ENCODE assay signal across 10 cellular contexts in the genomic region with DNA sequence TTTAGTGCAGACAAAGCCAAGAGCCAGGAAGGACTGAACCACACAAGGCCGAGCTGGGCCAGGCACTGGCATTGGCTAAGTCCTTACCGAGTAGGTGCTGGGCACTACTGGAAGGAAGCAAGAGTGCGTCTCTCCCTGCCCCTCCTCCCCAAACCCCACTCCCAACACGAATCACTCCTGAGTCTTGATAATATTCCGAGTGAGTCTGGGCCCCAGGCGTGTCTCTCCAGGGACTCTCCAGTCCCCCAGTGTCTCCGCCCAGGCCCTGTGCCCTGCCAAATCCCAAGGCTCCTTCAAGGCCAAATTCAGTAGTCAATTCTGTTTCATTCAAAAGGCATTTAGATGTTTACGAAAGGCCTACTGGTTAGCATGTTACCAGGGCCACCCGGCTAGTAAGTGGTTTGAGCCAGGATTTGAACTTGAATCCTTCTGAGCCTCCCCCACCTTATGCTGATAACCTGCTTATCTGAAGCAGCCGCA.
DNase-seq lines count a peak whose midpoint lies in the region; ATAC-seq and TF ChIP-seq lines count a peak whose summit lies in the region.
"Had no signal": no experiment of that assay in that cellular context is flagged by ENCODE, and none has a peak within 500 bp of the region (broad histone marks: within the 10 kb centered on the region; RNA-seq: fewer than 3 reads in every experiment).

No MANE protein-coding gene starts in this region.

- no peaks in the 10 kb centered on the region for H4K20me1 ChIP-seq in H9 (ENCODE audit: control insufficient read depth, insufficient read depth, insufficient read length)

- peak; percentile 61 for ATAC-seq in gastroesophageal sphincter
- no peak for ATAC-seq in GM18858 (IDR thresholded peaks at IDR 0.05; ENCODE audit: unreplicated experiment)
- ATAC-seq in GM21367 (IDR thresholded peaks at IDR 0.05; ENCODE audit: unreplicated experiment): no peak

- CTCF ChIA-PET in CD4-positive, alpha-beta memory T cell (lab: Charles Lee; ENCODE audit: partially characterized antibody): no interaction called here

- peaks cover 1 to 16% (median 6%) of the 10 kb centered on the region in 3 experiments; a peak in 4 of 7 replicates for H3K36me3 Mint-ChIP-seq in H9 (ENCODE audit: insufficient read depth in 1 of 3, low read depth in 3 of 3)
- no peaks in the 10 kb centered on the region for H3K36me3 Mint-ChIP-seq in CD4-positive, alpha-beta memory T cell
- H3K36me3 Mint-ChIP-seq: activated naive CD8-positive, alpha-beta T cell had no signal

- H3K9me3 Mint-ChIP-seq in H9: no peaks in the 10 kb centered on the region
- no peaks in the 10 kb centered on the region for H3K9me3 Mint-ChIP-seq in CD4-positive, alpha-beta memory T cell

- no peaks in the 10 kb centered on the region for H3K23me2 ChIP-seq in H9 (ENCODE audit: insufficient read length, low read depth, low read length, poor library complexity, severe bottlenecking)

- H3K4me2 ChIP-seq in H9 (ENCODE audit: insufficient read depth, insufficient read length, low read length): no peak overlapping the region

- no peak overlapping the region for H3K23ac ChIP-seq in H9 (ENCODE audit: insufficient read length, low read depth, low read length)

- no peak for TF ChIP-seq POLR2A in gastroesophageal sphincter (IDR thresholded peaks at IDR 0.05)

- no CpG with 5 or more reads among the region's 10 CpGs for WGBS in H9 (ENCODE audit: extremely low coverage, insufficient read length, low lambda C conversion rate)
- 23 to 29% methylated on average over 5 to 10 of the region's 10 CpGs for WGBS in gastroesophageal sphincter (ENCODE audit: low coverage in 1 of 2), 2 donors

- no peak overlapping the region for H2BK5ac ChIP-seq in H9 (ENCODE audit: insufficient read length, low read length)

- H3K79me1 ChIP-seq in H9 (ENCODE audit: insufficient read depth, low read depth, low read length, poor library complexity, severe bottlenecking): no peaks in the 10 kb centered on the region

- no peak overlapping the region for H4K5ac ChIP-seq in H9 (ENCODE audit: insufficient read length, low read depth, low read length)

- peaks cover 7% of the 10 kb centered on the region; the same call in 1 of the 2 replicates for H3K4me1 ChIP-seq in H9 (ENCODE audit: insufficient read depth, low read length)
- H3K4me1 ChIP-seq in adipocyte (ENCODE audit: control insufficient read depth, insufficient read depth, low read length): peaks cover 31% of the 10 kb centered on the region
- H3K4me1 ChIP-seq in gastroesophageal sphincter: peaks cover 0 to 45% (median 28%) of the 10 kb centered on the region in 3 donors
- H3K4me1 ChIP-seq in tibial artery: peaks cover 0 to 43% (median 34%) of the 10 kb centered on the region in 4 donors
- no peaks in the 10 kb centered on the region for H3K4me1 ChIP-seq in CD4-positive, alpha-beta memory T cell (ENCODE audit: insufficient read depth, low read length)

- no peak overlapping the region for H3K4ac ChIP-seq in H9 (ENCODE audit: low read depth, low read length)

- H3K56ac ChIP-seq in H9 (ENCODE audit: insufficient read length, low read depth, low read length): no peak overlapping the region

- H2BK120ac ChIP-seq in H9 (ENCODE audit: low read depth, low read length, poor library complexity, severe bottlenecking): no peak overlapping the region

- H2BK15ac ChIP-seq in H9 (ENCODE audit: low read depth, low read length): no peak overlapping the region

- H2AFZ ChIP-seq in H9 (ENCODE audit: low read length): no peak overlapping the region

- no peaks in the 10 kb centered on the region; the same call in 1 of the 2 replicates for H3K79me2 ChIP-seq in H9 (ENCODE audit: insufficient read depth, low read length)

- no peak overlapping the region for H3K9ac ChIP-seq in H9 (ENCODE audit: extremely low read depth, insufficient read length, low read length)
- H3K9ac ChIP-seq in adipocyte (ENCODE audit: low read length): no peak overlapping the region

- TF ChIP-seq CTCF in H9 (conservative IDR thresholded peaks at IDR 0.05): no peak
- no peak for TF ChIP-seq CTCF in gastroesophageal sphincter (IDR thresholded peaks at IDR 0.05)
- TF ChIP-seq CTCF in tibial artery (IDR thresholded peaks at IDR 0.05): no peak

- no peak for DNase-seq in H9
- peak; percentile 75 for DNase-seq in adipocyte (ENCODE audit: low read depth)
- DNase-seq in tibial artery: peak; percentile 56 to 91
- no peak for DNase-seq in CD4-positive, alpha-beta memory T cell
- DNase-seq: NCI-H524, SW 1271 had no signal

- no peak for TF ChIP-seq EP300 in gastroesophageal sphincter (IDR thresholded peaks at IDR 0.05)

- intact Hi-C loops in tibial artery (cut with DNase I; ENCODE audit: low total_unique reads): no loop called here
- intact Hi-C loops in CD4-positive, alpha-beta memory T cell (cut with micrococcal nuclease): no loop called here

- H3K9me3 ChIP-seq in H9 (ENCODE audit: control insufficient read depth, low read depth, low read length) (no peaks in the 10 kb centered on the region), adipocyte (ENCODE audit: control insufficient read depth, low read length) (no peaks in the 10 kb centered on the region), gastroesophageal sphincter (no peaks in the 10 kb centered on the region), tibial artery (no peaks in the 10 kb centered on the region)
- H3K9me3 ChIP-seq in CD4-positive, alpha-beta memory T cell (ENCODE audit: control insufficient read depth in 1 of 2, low read length in 2 of 2): no peaks in the 10 kb centered on the region

- H3K4me3 ChIP-seq in adipocyte (ENCODE audit: low read length) (no peak overlapping the region), gastroesophageal sphincter (no peak overlapping the region), tibial artery (no peak overlapping the region)
- no peak overlapping the region for H3K4me3 ChIP-seq in CD4-positive, alpha-beta memory T cell (ENCODE audit: low read length in 2 of 2)

- no peak overlapping the region for H2AK5ac ChIP-seq in H9 (ENCODE audit: insufficient read length, low read length)

- H3K18ac ChIP-seq in H9 (ENCODE audit: insufficient read length, low read depth, low read length): no peak overlapping the region

- H3K27ac ChIP-seq in H9 (ENCODE audit: insufficient read length, low read depth, low read length) (no peak overlapping the region), gastroesophageal sphincter (peak overlapping the region in 3 of 4 donors; percentile 19 to 65 (median 55)), tibial artery (peak overlapping the region; percentile 58 to 59)
- H3K27ac ChIP-seq in CD4-positive, alpha-beta memory T cell (ENCODE audit: low read depth, low read length): no peak overlapping the region

- no peak overlapping the region for H3K4me3 Mint-ChIP-seq in H9
- no peak overlapping the region for H3K4me3 Mint-ChIP-seq in CD4-positive, alpha-beta memory T cell
- H3K4me3 Mint-ChIP-seq: activated naive CD8-positive, alpha-beta T cell had no signal

- H3K27me3 ChIP-seq in H9 (ENCODE audit: insufficient read depth, low read length) (no peaks in the 10 kb centered on the region), adipocyte (replicated peaks; ENCODE audit: control insufficient read depth, insufficient read depth, low read length) (no peaks in the 10 kb centered on the region), gastroesophageal sphincter (no peaks in the 10 kb centered on the region), tibial artery (no peaks in the 10 kb centered on the region)
- no peaks in the 10 kb centered on the region for H3K27me3 ChIP-seq in CD4-positive, alpha-beta memory T cell (ENCODE audit: insufficient read depth, low read length)

- H2BK12ac ChIP-seq in H9 (ENCODE audit: insufficient read length, low read depth, low read length): no peak overlapping the region

- no peak overlapping the region for H3K14ac ChIP-seq in H9 (ENCODE audit: insufficient read depth, low read length)

- H4K91ac ChIP-seq in H9 (ENCODE audit: insufficient read length, low read depth, low read length): no peak overlapping the region

- POLR2A ChIA-PET in CD4-positive, alpha-beta memory T cell (lab: Charles Lee; ENCODE audit: partially characterized antibody): no interaction called here

- H3K36me3 ChIP-seq in adipocyte (ENCODE audit: control insufficient read depth, insufficient read depth, low read length, severe bottlenecking) (no peaks in the 10 kb centered on the region), gastroesophageal sphincter (no peaks in the 10 kb centered on the region), tibial artery (no peaks in the 10 kb centered on the region)
- no peaks in the 10 kb centered on the region for H3K36me3 ChIP-seq in CD4-positive, alpha-beta memory T cell (ENCODE audit: insufficient read depth, low read length)

- H2BK20ac ChIP-seq in H9 (ENCODE audit: low read depth, low read length, poor library complexity, severe bottlenecking): no peak overlapping the region

- H3K4me1 Mint-ChIP-seq in H9: peaks cover 48 to 68% of the 10 kb centered on the region in 2 experiments
- no peaks in the 10 kb centered on the region for H3K4me1 Mint-ChIP-seq in CD4-positive, alpha-beta memory T cell

- no peak overlapping the region for H3T11ph ChIP-seq in H9 (ENCODE audit: low read length)

- H4K8ac ChIP-seq in H9 (replicated peaks; ENCODE audit: insufficient read length, low read depth, low read length): no peak overlapping the region

- no peaks in the 10 kb centered on the region; the same call in 1 of the 2 replicates for H3K27me3 Mint-ChIP-seq in H9 (ENCODE audit: low read depth)
- H3K27me3 Mint-ChIP-seq in CD4-positive, alpha-beta memory T cell: peaks cover 0 to 2% of the 10 kb centered on the region in 2 donors
- H3K27me3 Mint-ChIP-seq: activated naive CD8-positive, alpha-beta T cell had no signal

- H3K27ac Mint-ChIP-seq in H9: peak overlapping the region in 2 of 3 experiments; percentile 61 to 86; a peak in 4 of 7 replicates
- H3K27ac Mint-ChIP-seq in CD4-positive, alpha-beta memory T cell: no peak overlapping the region
- H3K27ac Mint-ChIP-seq: activated naive CD8-positive, alpha-beta T cell had no signal

Comparison
In these comparisons a context has a peak if more than half of its experiments do, and no peak if none do; other contexts are left out.
1. DNase-seq: peak in adipocyte (single experiment) and tibial artery (2 of 2); none in H9 (single experiment) and CD4-positive, alpha-beta memory T cell (0 of 5).
2. H3K27ac ChIP-seq: peak in gastroesophageal sphincter (3 of 4) and tibial artery (2 of 2); none in H9 (single experiment) and CD4-positive, alpha-beta memory T cell (single experiment).
3. H3K27ac Mint-ChIP-seq: peak in H9 (2 of 3); none in CD4-positive, alpha-beta memory T cell (0 of 7).